10 cellular contexts compared by ENCODE assay signal in genomic region chr20:39019805-39020325, GRCh38. TPM values are rescaled to one million over a fixed set of nuclear protein-coding genes. Genes with fewer than 3 reads are reported as not detected.
DNase-seq lines count a peak whose midpoint lies in the region; ATAC-seq and TF ChIP-seq lines count a peak whose summit lies in the region.
"Had no signal": no experiment of that assay in that cellular context is flagged by ENCODE, and none has a peak within 500 bp of the region (broad histone marks: within the 10 kb centered on the region; RNA-seq: fewer than 3 reads in every experiment).

No MANE protein-coding gene starts in this region.

- ATAC-seq in GM18505 (IDR thresholded peaks at IDR 0.05; ENCODE audit: unreplicated experiment): peak; percentile 83
- peak; percentile 79 for ATAC-seq in GM19397 (IDR thresholded peaks at IDR 0.05; ENCODE audit: unreplicated experiment)
- ATAC-seq in HG03095 (IDR thresholded peaks at IDR 0.05; ENCODE audit: unreplicated experiment): peak; percentile 67

- H3K36me3 Mint-ChIP-seq in activated naive CD8-positive, alpha-beta T cell treated with anti-CD3 and anti-CD28 coated beads for 36 hours: peaks cover 78% of the 10 kb centered on the region
- H3K36me3 Mint-ChIP-seq in glutamatergic neuron (ENCODE audit: unreplicated experiment): peaks cover 4% of the 10 kb centered on the region

- peak; percentile 63 for DNase-seq in activated naive CD8-positive, alpha-beta T cell treated with anti-CD3 and anti-CD28 coated beads for 36 hours
- DNase-seq in activated gamma-delta T cell treated with Interleukin-2 at 50 U/mL for 16 hours (no peak), NCI-H2081 (lab: John Stamatoyannopoulos, UW) (no peak), posterior cingulate gyrus (no peak), glutamatergic neuron (no peak)
- DNase-seq: KG1 had no signal

- peak overlapping the region; percentile 64 for H3K27ac Mint-ChIP-seq in activated naive CD8-positive, alpha-beta T cell treated with anti-CD3 and anti-CD28 coated beads for 36 hours
- H3K27ac Mint-ChIP-seq in glutamatergic neuron (ENCODE audit: unreplicated experiment): no peak overlapping the region
- H3K27ac Mint-ChIP-seq: brain had no signal

- peak overlapping the region; percentile 24 for H3K4me3 Mint-ChIP-seq in activated naive CD8-positive, alpha-beta T cell treated with anti-CD3 and anti-CD28 coated beads for 36 hours
- no peak overlapping the region for H3K4me3 Mint-ChIP-seq in glutamatergic neuron (ENCODE audit: unreplicated experiment)
- H3K4me3 Mint-ChIP-seq: brain had no signal

- intact Hi-C loops in posterior cingulate gyrus (cut with DNase I): no loop called here

- H3K27me3 Mint-ChIP-seq in activated naive CD8-positive, alpha-beta T cell treated with anti-CD3 and anti-CD28 coated beads for 36 hours: no peaks in the 10 kb centered on the region
- H3K27me3 Mint-ChIP-seq in glutamatergic neuron (ENCODE audit: unreplicated experiment): peaks cover 4% of the 10 kb centered on the region
- H3K27me3 Mint-ChIP-seq: brain had no signal

- TF ChIP-seq POLR2A in GM18505 (IDR thresholded peaks at IDR 0.05; ENCODE audit: borderline replicate concordance, extremely low read depth, insufficient read depth, insufficient read length): no peak

- TF ChIP-seq CTCF in glutamatergic neuron (IDR thresholded peaks at IDR 0.05; ENCODE audit: partially characterized antibody, unreplicated experiment): no peak

- H3K9me3 Mint-ChIP-seq in activated naive CD8-positive, alpha-beta T cell treated with anti-CD3 and anti-CD28 coated beads for 36 hours: peaks cover 14% of the 10 kb centered on the region
- peaks cover 2% of the 10 kb centered on the region for H3K9me3 Mint-ChIP-seq in glutamatergic neuron (ENCODE audit: unreplicated experiment)

- H3K4me1 Mint-ChIP-seq in activated naive CD8-positive, alpha-beta T cell treated with anti-CD3 and anti-CD28 coated beads for 36 hours: peaks cover 52% of the 10 kb centered on the region
- no peaks in the 10 kb centered on the region for H3K4me1 Mint-ChIP-seq in glutamatergic neuron (ENCODE audit: low read depth, unreplicated experiment)
- H3K4me1 Mint-ChIP-seq: brain had no signal

RNA-seq across cellular contexts. Expression of gene DHX35, which starts 57.7 kb away (rescaled TPM):
- 10 to 100 TPM; 16.9 to 17.0 TPM for total RNA-seq in activated naive CD8-positive, alpha-beta T cell treated with anti-CD3 and anti-CD28 coated beads for 36 hours
- 12.0 TPM for total RNA-seq in glutamatergic neuron (ENCODE audit: unreplicated experiment)
